28 cellular contexts compared by ENCODE assay signal in the genomic region with DNA sequence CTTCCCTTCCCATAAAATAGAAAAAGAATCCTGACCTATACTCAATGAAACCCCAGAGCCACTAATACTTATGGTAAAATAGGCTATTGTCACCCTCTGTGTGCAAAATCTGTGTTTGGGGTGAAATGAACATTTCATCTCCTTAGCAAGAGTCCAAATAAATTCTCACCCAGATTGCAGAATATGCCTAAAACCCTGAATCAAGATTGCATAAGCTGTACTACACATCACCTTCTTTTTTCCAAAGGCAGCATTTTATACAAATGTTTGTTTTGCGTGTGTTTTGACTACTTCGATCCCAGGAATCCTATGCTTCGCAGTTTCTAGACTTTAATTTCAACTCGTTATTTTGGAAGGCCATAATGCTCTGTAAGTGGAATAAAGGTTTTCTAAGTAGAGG.
"Had no signal": no experiment of that assay in that cellular context is flagged by ENCODE, and none has a peak within 500 bp of the region (broad histone marks: within the 10 kb centered on the region; RNA-seq: fewer than 3 reads in every experiment).

No MANE protein-coding gene starts in this region.

- H3K27me3 ChIP-seq: gastrocnemius medialis, heart left ventricle, hepatocyte, neural progenitor cell, transverse colon, upper lobe of right lung, vagina had no signal

- H3K27ac ChIP-seq: epithelial cell of prostate, heart left ventricle, hepatocyte, left ventricle myocardium inferior, neural progenitor cell, psoas muscle, thoracic aorta, transverse colon, upper lobe of right lung, vagina had no signal

- H3K36me3 Mint-ChIP-seq: neural progenitor cell had no signal

- H3K9ac ChIP-seq: neural progenitor cell had no signal

- H3K4me1 Mint-ChIP-seq: endodermal cell, memory B cell, nephron had no signal

- H3K27ac Mint-ChIP-seq: endodermal cell; memory B cell; nephron; neural progenitor cell; stimulated activated naive B cell treated with anti-CD40 and anti-IgM and Interleukin-4, amounts not matched to agents 10 μg/mL and 1 μg/mL and 100 μg/mL, for 72 hours; stimulated activated naive CD8-positive, alpha-beta T cell treated with anti-CD3 and anti-CD28 coated beads, Interleukin-15, Interleukin-2, amounts not matched to agents 100 ng/mL and 50 ng/mL, for 24 hours had no signal

- H3K9me3 ChIP-seq: gastrocnemius medialis, thoracic aorta, upper lobe of right lung, vagina had no signal

- H3K27me3 Mint-ChIP-seq: stimulated activated naive B cell treated with anti-CD40 and anti-IgM and Interleukin-4, amounts not matched to agents 10 μg/mL and 1 μg/mL and 100 μg/mL, for 72 hours; stimulated activated naive CD8-positive, alpha-beta T cell treated with anti-CD3 and anti-CD28 coated beads, Interleukin-15, Interleukin-2, amounts not matched to agents 100 ng/mL and 50 ng/mL, for 24 hours had no signal

- H3K4me3 ChIP-seq: gastrocnemius medialis, heart left ventricle, hepatocyte, left ventricle myocardium inferior, lung, neural progenitor cell, psoas muscle, thoracic aorta, transverse colon, upper lobe of right lung, vagina had no signal

- DNase-seq: cerebellar nuclear complex; effector CD8-positive, alpha-beta T cell; endodermal cell; foreskin fibroblast; gastrocnemius medialis; heart left ventricle; kidney; left cardiac atrium; left ventricle myocardium inferior; posterior cingulate gyrus; psoas muscle; right cardiac atrium; small intestine; stimulated activated CD4-positive, alpha-beta T cell treated with anti-CD3 and anti-CD28 coated beads, Interleukin-15, amount 100 ng/mL, for 24 hours; stimulated activated CD4-positive, alpha-beta T cell treated with anti-CD3 and anti-CD28 coated beads, Interleukin-2, amount 100 ng/mL, for 48 hours; stimulated activated naive B cell treated with anti-CD40 and anti-IgM and Interleukin-4, amounts not matched to agents 10 μg/mL and 1 μg/mL and 100 μg/mL, for 72 hours; transverse colon; upper lobe of right lung had no signal

- H3K4me1 ChIP-seq: neural progenitor cell, transverse colon, upper lobe of right lung, vagina had no signal

- H3K4me3 Mint-ChIP-seq: endodermal cell; memory B cell; nephron; neural progenitor cell; stimulated activated naive B cell treated with anti-CD40 and anti-IgM and Interleukin-4, amounts not matched to agents 10 μg/mL and 1 μg/mL and 100 μg/mL, for 72 hours; stimulated activated naive CD8-positive, alpha-beta T cell treated with anti-CD3 and anti-CD28 coated beads, Interleukin-15, Interleukin-2, amounts not matched to agents 100 ng/mL and 50 ng/mL, for 24 hours had no signal

- H3K36me3 ChIP-seq: gastrocnemius medialis, heart left ventricle, left ventricle myocardium inferior, neural progenitor cell, thoracic aorta, transverse colon, upper lobe of right lung, vagina had no signal

- H3K9me3 Mint-ChIP-seq: neural progenitor cell had no signal

- ATAC-seq: esophagus mucosa; gastrocnemius medialis; heart left ventricle; left cardiac atrium; psoas muscle; right cardiac atrium; stimulated activated naive B cell treated with anti-CD40 and anti-IgM and Interleukin-4, amounts not matched to agents 10 μg/mL and 1 μg/mL and 100 μg/mL, for 72 hours; upper lobe of right lung had no signal
